Comparison of ENCODE assay signal across 8 cellular contexts in genomic region chr19:48169585-48169973, GRCh38. TPM values are rescaled to one million over a fixed set of nuclear protein-coding genes. Genes with fewer than 3 reads are reported as not detected.
DNase-seq lines count a peak whose midpoint lies in the region; ATAC-seq lines count a peak whose summit lies in the region.

No MANE protein-coding gene starts in this region.

- H3K27ac Mint-ChIP-seq in activated CD4-positive, alpha-beta T cell treated with anti-CD3 and anti-CD28 coated beads for 36 hours: peak overlapping the region; percentile 95

- peak; percentile 63 for DNase-seq in EL
- DNase-seq in NCI-H2196 treated with DMSO at 0.1 percent for 48 hours (lab: John Stamatoyannopoulos, UW; ENCODE audit: unreplicated experiment): peak; percentile 79
- DNase-seq in activated CD4-positive, alpha-beta T cell treated with anti-CD3 and anti-CD28 coated beads for 36 hours: peak; percentile 97
- DNase-seq in cerebellum (ENCODE audit: low spot score): peak; percentile 77
- peak; percentile 82 for DNase-seq in left lobe of liver (ENCODE audit: low spot score)
- peak; percentile 90 to 97 for DNase-seq in stimulated activated CD4-positive, alpha-beta T cell treated with anti-CD3 and anti-CD28 coated beads, Interleukin-2, amount 100 ng/mL, for 48 hours

- CTCF ChIA-PET in activated CD4-positive, alpha-beta T cell treated with anti-CD3 and anti-CD28 coated beads for 36 hours (lab: Charles Lee): interaction anchor here (0.5 kb wide), 1 partner anchor 86 kb away, joined by 3 read pairs; the partner anchor contains the start of gene CARD8

- no peaks in the 10 kb centered on the region for H3K9me3 Mint-ChIP-seq in activated CD4-positive, alpha-beta T cell treated with anti-CD3 and anti-CD28 coated beads for 36 hours (ENCODE audit: low read depth)

- peak overlapping the region; percentile 79 for H3K4me3 Mint-ChIP-seq in activated CD4-positive, alpha-beta T cell treated with anti-CD3 and anti-CD28 coated beads for 36 hours

- H3K4me1 Mint-ChIP-seq in activated CD4-positive, alpha-beta T cell treated with anti-CD3 and anti-CD28 coated beads for 36 hours: peaks cover 30% of the 10 kb centered on the region

- peaks cover 28% of the 10 kb centered on the region for H3K36me3 Mint-ChIP-seq in activated CD4-positive, alpha-beta T cell treated with anti-CD3 and anti-CD28 coated beads for 36 hours (ENCODE audit: low read depth)

- H3K27me3 Mint-ChIP-seq in activated CD4-positive, alpha-beta T cell treated with anti-CD3 and anti-CD28 coated beads for 36 hours: no peaks in the 10 kb centered on the region

- POLR2A ChIA-PET in activated CD4-positive, alpha-beta T cell treated with anti-CD3 and anti-CD28 coated beads for 36 hours (lab: Charles Lee): interaction anchor here (1.0 kb wide), 2 partner anchors 34 to 59 kb away, joined by 8 to 12 read pairs; partner anchors contain the start of gene PLA2G4C

- ATAC-seq in HG03039 (IDR thresholded peaks at IDR 0.05; ENCODE audit: unreplicated experiment): peak; percentile 12
- peak; percentile 42 for ATAC-seq in activated CD4-positive, alpha-beta T cell treated with anti-CD3 and anti-CD28 coated beads for 36 hours
- peak; percentile 75 for ATAC-seq in left lobe of liver
- no peak for ATAC-seq in GM21515 (IDR thresholded peaks at IDR 0.05; ENCODE audit: unreplicated experiment)

- intact Hi-C loops in activated CD4-positive, alpha-beta T cell treated with anti-CD3 and anti-CD28 coated beads for 36 hours (cut with DNase I, micrococcal nuclease): loop anchor here in 1 of 2 experiments (2.0 kb wide), 1 partner anchor 221 kb away; the partner anchor contains the start of gene KDELR1

RNA-seq across cellular contexts. Expression of gene LIG1, which starts 0.6 kb away (rescaled TPM):
- total RNA-seq in activated CD4-positive, alpha-beta T cell treated with anti-CD3 and anti-CD28 coated beads for 36 hours: 100 to 1,000 TPM; 193 to 194 TPM
- total RNA-seq in cerebellum (29.9 TPM), left lobe of liver (9.8 TPM)

RNA-seq across cellular contexts. Expression of gene ZSWIM9, which starts 0.9 kb away (rescaled TPM):
- total RNA-seq in activated CD4-positive, alpha-beta T cell treated with anti-CD3 and anti-CD28 coated beads for 36 hours: 10 to 100 TPM in 1 of 2 experiments, 1 to 10 TPM in 1; 7.4 to 10.9 TPM
- total RNA-seq in cerebellum (2.9 TPM), left lobe of liver (3.2 TPM)

RNA-seq across cellular contexts. Expression of gene PLA2G4C, which starts 59.0 kb away (rescaled TPM):
- 10 to 100 TPM; 11.5 to 12.4 TPM for total RNA-seq in activated CD4-positive, alpha-beta T cell treated with anti-CD3 and anti-CD28 coated beads for 36 hours
- total RNA-seq in cerebellum (11.7 TPM), left lobe of liver (4.5 TPM)
